ENCODE assay signal across 8 cellular contexts in the genomic region with DNA sequence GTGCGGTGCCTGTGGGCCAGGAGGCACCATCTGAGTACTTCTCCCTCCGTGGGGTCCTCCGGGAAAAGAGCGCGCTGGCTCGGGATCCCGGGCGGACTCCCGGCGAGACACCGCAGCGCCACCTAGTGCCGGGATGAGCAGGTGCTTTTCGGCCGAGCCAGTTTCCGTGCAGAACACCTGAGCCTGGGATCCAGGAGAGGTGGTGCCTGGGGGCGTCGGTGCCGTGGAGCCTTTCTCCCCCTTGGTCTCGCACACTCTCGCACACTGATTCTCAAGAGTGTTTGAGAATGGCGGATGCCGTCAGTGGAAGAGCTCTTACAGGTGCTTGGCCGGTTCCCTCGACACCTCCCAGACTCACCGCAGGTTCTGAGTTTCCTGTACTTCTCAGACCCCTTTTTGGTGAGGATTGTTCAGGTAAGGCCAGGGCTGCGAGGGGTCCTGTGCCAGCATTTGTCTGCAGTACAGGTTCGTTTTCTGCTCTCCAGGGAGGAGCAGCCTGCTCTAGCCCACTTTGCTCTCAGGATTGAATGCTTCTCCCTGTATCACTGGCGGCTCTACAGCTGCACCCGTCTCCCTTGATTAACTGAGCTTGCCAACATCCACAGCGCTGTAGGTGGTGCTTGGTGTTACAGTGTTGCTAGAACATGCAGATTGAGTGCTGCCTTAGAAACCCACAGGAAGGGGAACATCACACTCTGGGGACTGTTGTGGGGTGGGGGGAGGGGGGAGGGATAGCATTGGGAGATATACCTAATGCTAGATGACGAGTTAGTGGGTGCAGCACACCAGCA. TPM values are rescaled to one million over a fixed set of nuclear protein-coding genes. Genes with fewer than 3 reads are reported as not detected.
A peak's percentile ranks its signal among the peaks of the same experiment; 100 is the strongest.
DNase-seq lines count a peak whose midpoint lies in the region; ATAC-seq and TF ChIP-seq lines count a peak whose summit lies in the region.

No MANE protein-coding gene starts in this region.

- no peaks in the 10 kb centered on the region for H3K27me3 Mint-ChIP-seq in stimulated activated naive B cell treated with anti-CD40 and anti-IgM and Interleukin-4, amounts not matched to agents 10 μg/mL and 1 μg/mL and 100 μg/mL, for 72 hours

- H3K9me3 ChIP-seq in BLaER1 treated with 17β-estradiol and CSF1 and Interleukin-3, amounts not matched to agents 10 nM and 100 nM (replicated peaks in 1 of 11) = no peaks in the 10 kb centered on the region
- H3K9me3 ChIP-seq in colonic mucosa (no peaks in the 10 kb centered on the region), lower lobe of right lung (no peaks in the 10 kb centered on the region)

- peak overlapping the region in 8 of 10 experiments; percentile 5 to 50 (median 29); a peak in 13 of 20 replicates for H3K4me3 ChIP-seq in BLaER1 treated with 17β-estradiol and CSF1 and Interleukin-3, amounts not matched to agents 10 nM and 100 nM
- H3K4me3 ChIP-seq in colonic mucosa = peak overlapping the region; percentile 2
- peak overlapping the region; percentile 28 for H3K4me3 ChIP-seq in lower lobe of right lung

- H3K27me3 ChIP-seq in BLaER1 treated with 17β-estradiol and CSF1 and Interleukin-3, amounts not matched to agents 10 nM and 100 nM = peaks cover 0 to 13% (median 0%) of the 10 kb centered on the region in 11 experiments; a peak in 3 of 22 replicates
- H3K27me3 ChIP-seq in colonic mucosa = no peaks in the 10 kb centered on the region
- H3K27me3 ChIP-seq in lower lobe of right lung (ENCODE audit: low read depth) = no peaks in the 10 kb centered on the region

- H3K4me1 ChIP-seq in BLaER1 treated with 17β-estradiol and CSF1 and Interleukin-3, amounts not matched to agents 10 nM and 100 nM = peaks cover 38 to 77% (median 62%) of the 10 kb centered on the region in 10 experiments
- H3K4me1 ChIP-seq in colonic mucosa (no peaks in the 10 kb centered on the region), lower lobe of right lung (peaks cover 9% of the 10 kb centered on the region)

- peak overlapping the region in 7 of 11 experiments; percentile 13 to 62 (median 27); a peak in 10 of 22 replicates for H3K27ac ChIP-seq in BLaER1 treated with 17β-estradiol and CSF1 and Interleukin-3, amounts not matched to agents 10 nM and 100 nM
- no peak overlapping the region for H3K27ac ChIP-seq in colonic mucosa
- H3K27ac ChIP-seq in lower lobe of right lung = no peak overlapping the region

- peaks cover 41 to 45% of the 10 kb centered on the region in 2 donors for H3K36me3 Mint-ChIP-seq in stimulated activated naive B cell treated with anti-CD40 and anti-IgM and Interleukin-4, amounts not matched to agents 10 μg/mL and 1 μg/mL and 100 μg/mL, for 72 hours

- peak; percentile 75 for DNase-seq in HPDE6-E6E7 (ENCODE audit: extremely low spot score)
- DNase-seq in T-helper 9 cell = peak; percentile 39
- DNase-seq in colonic mucosa = peak; percentile 77
- peak; percentile 79 for DNase-seq in lower lobe of right lung
- peak; percentile 11 for DNase-seq in stimulated activated naive B cell treated with anti-CD40 and anti-IgM and Interleukin-4, amounts not matched to agents 10 μg/mL and 1 μg/mL and 100 μg/mL, for 72 hours

- H3K4me3 Mint-ChIP-seq in stimulated activated naive B cell treated with anti-CD40 and anti-IgM and Interleukin-4, amounts not matched to agents 10 μg/mL and 1 μg/mL and 100 μg/mL, for 72 hours = no peak overlapping the region

- intact Hi-C loops in colonic mucosa (cut with DNase I) = no loop called here
- intact Hi-C loops in lower lobe of right lung (cut with DNase I) = no loop called here

- H4K20me1 ChIP-seq in BLaER1 treated with 17β-estradiol and CSF1 and Interleukin-3, amounts not matched to agents 10 nM and 100 nM = peaks cover 0 to 73% (median 48%) of the 10 kb centered on the region in 11 experiments; a peak in 19 of 22 replicates

- H3K27ac Mint-ChIP-seq in stimulated activated naive B cell treated with anti-CD40 and anti-IgM and Interleukin-4, amounts not matched to agents 10 μg/mL and 1 μg/mL and 100 μg/mL, for 72 hours = peak overlapping the region; percentile 42

- H3K36me3 ChIP-seq in BLaER1 treated with 17β-estradiol and CSF1 and Interleukin-3, amounts not matched to agents 10 nM and 100 nM = peaks cover 17 to 35% (median 33%) of the 10 kb centered on the region in 11 experiments
- H3K36me3 ChIP-seq in colonic mucosa (no peaks in the 10 kb centered on the region), lower lobe of right lung (peaks cover 27% of the 10 kb centered on the region)

- ATAC-seq in lower lobe of right lung = peak; percentile 78 to 79
- peak; percentile 93 to 94 for ATAC-seq in stimulated activated naive B cell treated with anti-CD40 and anti-IgM and Interleukin-4, amounts not matched to agents 10 μg/mL and 1 μg/mL and 100 μg/mL, for 72 hours (replicated peaks)
- no peak for ATAC-seq in GM21447 (IDR thresholded peaks at IDR 0.05; ENCODE audit: unreplicated experiment)
- ATAC-seq in HG03045 (IDR thresholded peaks at IDR 0.05; ENCODE audit: unreplicated experiment) = no peak

- H3K9me3 Mint-ChIP-seq in stimulated activated naive B cell treated with anti-CD40 and anti-IgM and Interleukin-4, amounts not matched to agents 10 μg/mL and 1 μg/mL and 100 μg/mL, for 72 hours = peaks cover 5 to 6% of the 10 kb centered on the region in 2 donors

- TF ChIP-seq CTCF in colonic mucosa (IDR thresholded peaks at IDR 0.05) (peak; percentile 87), lower lobe of right lung (IDR thresholded peaks at IDR 0.05) (peak; percentile 92)

- peaks cover 13 to 37% of the 10 kb centered on the region in 2 donors for H3K4me1 Mint-ChIP-seq in stimulated activated naive B cell treated with anti-CD40 and anti-IgM and Interleukin-4, amounts not matched to agents 10 μg/mL and 1 μg/mL and 100 μg/mL, for 72 hours

- peak overlapping the region; percentile 76 to 99 (median 93) for H3K4me2 ChIP-seq in BLaER1 treated with 17β-estradiol and CSF1 and Interleukin-3, amounts not matched to agents 10 nM and 100 nM

- H3K9ac ChIP-seq in BLaER1 treated with 17β-estradiol and CSF1 and Interleukin-3, amounts not matched to agents 10 nM and 100 nM = peak overlapping the region in 8 of 11 experiments; percentile 0 to 49 (median 30); a peak in 10 of 22 replicates
- peak overlapping the region; percentile 35 to 38 for H3K9ac ChIP-seq in colonic mucosa (ENCODE audit: low read depth in 2 of 2, low read length in 2 of 2)

RNA-seq across cellular contexts. Expression of gene TBCD, which starts 23.4 kb away (rescaled TPM):
- 100 to 1,000 TPM in 1 of 2 donors, 10 to 100 TPM in 1; 49.2 to 101 TPM for total RNA-seq in colonic mucosa
- 84.8 TPM for total RNA-seq in lower lobe of right lung

RNA-seq across cellular contexts. Expression of gene FN3K, which starts 39.8 kb away (rescaled TPM):
- 10 to 100 TPM; 46.9 to 69.5 TPM for total RNA-seq in colonic mucosa
- 27.9 TPM for total RNA-seq in lower lobe of right lung

RNA-seq across cellular contexts. Expression of gene FN3KRP, which starts 58.7 kb away (rescaled TPM):
- 10 to 100 TPM; 34.4 to 52.5 TPM for total RNA-seq in colonic mucosa
- total RNA-seq in lower lobe of right lung = 28.1 TPM

Comparison
In these comparisons a context has a peak if more than half of its experiments do, and no peak if none do; other contexts are left out.
1. H3K27ac ChIP-seq: peak in BLaER1 treated with 17β-estradiol and CSF1 and Interleukin-3, amounts not matched to agents 10 nM and 100 nM (7 of 11); none in colonic mucosa (single experiment) and lower lobe of right lung (single experiment).
2. DNase-seq: peak in every context shown above with its lines; median percentile 79 in lower lobe of right lung; 77 in colonic mucosa; 75 in HPDE6-E6E7; 39 in T-helper 9 cell; 11 in stimulated activated naive B cell treated with anti-CD40 and anti-IgM and Interleukin-4, amounts not matched to agents 10 μg/mL and 1 μg/mL and 100 μg/mL, for 72 hours.
3. ATAC-seq: peak in lower lobe of right lung (2 of 2) and stimulated activated naive B cell treated with anti-CD40 and anti-IgM and Interleukin-4, amounts not matched to agents 10 μg/mL and 1 μg/mL and 100 μg/mL, for 72 hours (2 of 2); none in GM21447 (single experiment) and HG03045 (single experiment).
4. Peak in every context shown above with its lines, with median percentiles within 50 percentile points of each other: H3K4me3 ChIP-seq.